ENCODE assay signal across 8 cellular contexts in genomic region chr10:131928248-131929095, GRCh38. TPM values are rescaled to one million over a fixed set of nuclear protein-coding genes. Genes with fewer than 3 reads are reported as not detected.
DNase-seq lines count a peak whose midpoint lies in the region; ATAC-seq, FAIRE-seq and TF ChIP-seq lines count a peak whose summit lies in the region.

No MANE protein-coding gene starts in this region.

- H3K4me1 ChIP-seq in Loucy (ENCODE audit: insufficient read depth, low read length, poor library complexity, severe bottlenecking): peaks cover 48% of the 10 kb centered on the region
- peaks cover 36 to 55% of the 10 kb centered on the region in 2 experiments; a peak in 4 of 5 replicates for H3K4me1 ChIP-seq in K562 (replicated peaks in 1 of 2; ENCODE audit: control insufficient read depth in 2 of 2, insufficient read depth in 2 of 2, low read length in 2 of 2)
- peaks cover 44% of the 10 kb centered on the region for H3K4me1 ChIP-seq in vagina

- CTCF ChIA-PET in K562 (lab: Yijun Ruan, JAX; ENCODE audit: low intra/inter-chr PET ratio): no interaction called here

- DNase-seq in GM10266 (ENCODE audit: extremely low spot score) (peak; percentile 72), K562 (ENCODE audit: extremely low read depth in 1 of 4, low spot score in 3 of 4) (peak in 2 of 4 experiments; percentile 37 to 42), NCI-H1930 (lab: John Stamatoyannopoulos, UW) (no peak), vagina (ENCODE audit: extremely low spot score in 2 of 2) (no peak), NCI-H2171 treated with DMSO at 0.1 percent for 48 hours (lab: John Stamatoyannopoulos, UW) (no peak)
- peak; percentile 29 to 33 for DNase-seq in stimulated activated CD4-positive, alpha-beta T cell treated with anti-CD3 and anti-CD28 coated beads, Interleukin-1b, Interleukin-23, amount 100 ng/mL, for 4 hours (ENCODE audit: low read depth in 2 of 2)

- no peak for TF ChIP-seq CTCF in GM10266 (IDR thresholded peaks at IDR 0.05; ENCODE audit: control insufficient read depth, insufficient read depth, low read depth, missing control alignments)
- no peak for TF ChIP-seq CTCF in Loucy (conservative IDR thresholded peaks at IDR 0.05; ENCODE audit: low read length)
- no peak for TF ChIP-seq CTCF in K562 (IDR thresholded peaks at IDR 0.05 in 2 of 3, conservative IDR thresholded peaks at IDR 0.05 in 1 of 3; ENCODE audit: insufficient read depth in 2 of 3, low read depth in 1 of 3, low read length in 3 of 3)
- TF ChIP-seq CTCF in vagina (IDR thresholded peaks at IDR 0.05): no peak

- TF ChIP-seq RAD21 in K562 (CRISPR knock-in tag; conservative IDR thresholded peaks at IDR 0.05 in 1 of 2, IDR thresholded peaks at IDR 0.05 in 1 of 2): no peak

- H3K27ac ChIP-seq in K562 (ENCODE audit: extremely low read depth, low read depth, low read length): peak overlapping the region; percentile 60; the same call in 2 of the 3 replicates
- no peak overlapping the region for H3K27ac ChIP-seq in vagina

- no peak for TF ChIP-seq POLR2A in K562 (conservative IDR thresholded peaks at IDR 0.05)
- TF ChIP-seq POLR2A in vagina (IDR thresholded peaks at IDR 0.05): no peak

- no peak for TF ChIP-seq EP300 in K562 (IDR thresholded peaks at IDR 0.05; ENCODE audit: low read length)

- BruUV-seq in K562 (replicated peaks; lab: Mats Ljungman, UMichigan): no TSS peak

- peaks cover 4% of the 10 kb centered on the region; the same call in 1 of the 2 replicates for H3F3A ChIP-seq in Loucy (ENCODE audit: low read depth)

- WGBS in K562 (ENCODE audit: insufficient coverage, low coverage, missing lambda C conversion rate): 52% methylated on average over 18 of the region's 18 CpGs

- H2AFZ ChIP-seq in Loucy (ENCODE audit: low read length) (no peak overlapping the region), K562 (ENCODE audit: low read depth, low read length) (no peak overlapping the region)

- H3K9me3 ChIP-seq in Loucy (ENCODE audit: insufficient read depth, low read depth, low read length): no peaks in the 10 kb centered on the region
- H3K9me3 ChIP-seq in K562 (replicated peaks; ENCODE audit: control insufficient read depth, insufficient read depth, low read depth, low read length): peaks cover 2% of the 10 kb centered on the region; the same call in 1 of the 2 replicates
- peaks cover 5% of the 10 kb centered on the region for H3K9me3 ChIP-seq in vagina

- no peaks in the 10 kb centered on the region for H3K9me1 ChIP-seq in K562 (ENCODE audit: control insufficient read depth, insufficient read depth, low read length)

- peaks cover 99% of the 10 kb centered on the region for H3K79me2 ChIP-seq in Loucy (ENCODE audit: insufficient read depth, low read length)
- H3K79me2 ChIP-seq in K562 (ENCODE audit: control insufficient read depth, insufficient read depth, low read length): peaks cover 100% of the 10 kb centered on the region

- H3K4me3 ChIP-seq in Loucy (ENCODE audit: low read length, poor library complexity, severe bottlenecking): no peak overlapping the region
- no peak overlapping the region for H3K4me3 ChIP-seq in K562
- no peak overlapping the region for H3K4me3 ChIP-seq in vagina

- peak overlapping the region; percentile 33 for H3K4me2 ChIP-seq in Loucy (ENCODE audit: low read depth, low read length, poor library complexity, severe bottlenecking)
- H3K4me2 ChIP-seq in K562 (ENCODE audit: insufficient read depth, low read length): peak overlapping the region; percentile 59

- ATAC-seq in GM21529 (IDR thresholded peaks at IDR 0.05; ENCODE audit: unreplicated experiment): peak; percentile 94
- peak; percentile 69 for ATAC-seq in K562

- H3K27me3 ChIP-seq in Loucy (ENCODE audit: insufficient read depth, low read length, poor library complexity, severe bottlenecking) (no peaks in the 10 kb centered on the region), K562 (ENCODE audit: control insufficient read depth in 2 of 2, insufficient read depth in 2 of 2, low read length in 2 of 2) (no peaks in the 10 kb centered on the region; a peak in 1 of 5 replicates), vagina (no peaks in the 10 kb centered on the region)

- intact Hi-C loops in K562 (cut with micrococcal nuclease): no loop called here
- intact Hi-C loops in vagina (cut with DNase I): no loop called here

- peak; percentile 81 for FAIRE-seq in K562 (lab: Jason Lieb, UNC)

- H3K9ac ChIP-seq in Loucy (ENCODE audit: low read depth, low read length, poor library complexity, severe bottlenecking) (no peak overlapping the region), K562 (ENCODE audit: insufficient read depth in 1 of 2, low read depth in 2 of 2, low read length in 2 of 2) (peak overlapping the region in 1 of 2 experiments; percentile 86; a peak in 3 of 4 replicates)

- in situ Hi-C loops in K562 (cut with MboI): no loop called here

- no peaks in the 10 kb centered on the region for H3K9me2 ChIP-seq in Loucy (replicated peaks; ENCODE audit: low read depth, low read length)

- POLR2A ChIA-PET in K562 (lab: Yijun Ruan, JAX): interaction anchor here (2.4 kb wide), 1 partner anchor 32 kb away, joined by 14 read pairs; no protein-coding TSS in a partner anchor

- H4K20me1 ChIP-seq in Loucy (ENCODE audit: insufficient read depth, low read length, poor library complexity, severe bottlenecking) (peaks cover 98% of the 10 kb centered on the region), K562 (replicated peaks; ENCODE audit: control insufficient read depth, insufficient read depth, low read length) (peaks cover 4% of the 10 kb centered on the region; the same call in 1 of the 2 replicates)

- H3K36me3 ChIP-seq in Loucy (ENCODE audit: insufficient read depth, low read length) (peaks cover 9% of the 10 kb centered on the region; the same call in 1 of the 2 replicates), K562 (ENCODE audit: control insufficient read depth, insufficient read depth, low read length) (peaks cover 29% of the 10 kb centered on the region; the same call in 1 of the 3 replicates), vagina (no peaks in the 10 kb centered on the region)

TF ChIP-seq in K562, 482 proteins besides CTCF, POLR2A, EP300 and RAD21 (continues in another document):
- no peak for TF ChIP-seq ZNF311 (CRISPR knock-in tag; IDR thresholded peaks at IDR 0.05)
- no peak for TF ChIP-seq CBX5 (IDR thresholded peaks at IDR 0.05; ENCODE audit: borderline replicate concordance, low read depth)
- TF ChIP-seq PHTF2 (CRISPR knock-in tag; IDR thresholded peaks at IDR 0.05): no peak
- peak; percentile 63; the same call in 1 of the 2 replicates for TF ChIP-seq MAFF (IDR thresholded peaks at IDR 0.05; ENCODE audit: low read length)
- peak; percentile 87 for TF ChIP-seq ZNF316 (IDR thresholded peaks at IDR 0.05)
- TF ChIP-seq BRF1 (IDR thresholded peaks at IDR 0.05; ENCODE audit: borderline replicate concordance, extremely low read depth, insufficient read length): no peak

RNA-seq across cellular contexts. Expression of gene PPP2R2D, which starts 27.7 kb away (rescaled TPM):
- total RNA-seq in K562 (2011; cell fraction: chromatin; rRNA removed; ENCODE audit: low replicate concordance): 76.3 and 99.7 TPM in 2 replicates
- 34.7 and 41.2 TPM in 2 replicates for total RNA-seq in K562 (2011; cell fraction: nucleolus; rRNA removed)
- 42.2 and 48.0 TPM in 2 replicates for total RNA-seq in K562 (2011; cell fraction: nucleoplasm; rRNA removed)
- 26.8 and 28.0 TPM in 2 replicates for total RNA-seq in K562 (2014; rRNA removed)
- 22.2 and 23.9 TPM in 2 replicates for total RNA-seq in K562 (2014; rRNA removed; fragmentation: Illumina TruSeq; extraction: Trizol)
- total RNA-seq in K562 (2015; rRNA removed; fragmentation: Illumina TruSeq; extraction: Trizol): 32.0 and 32.5 TPM in 2 replicates
- 29.9 and 31.3 TPM in 2 replicates for total RNA-seq in K562 (2021)
- 31.2 and 37.0 TPM in 2 replicates for polyA plus RNA-seq in K562 (2011; rRNA removed)
- polyA plus RNA-seq in K562 (2011; cell fraction: cytosol; rRNA removed): 30.3 TPM in 2 replicates
- polyA plus RNA-seq in K562 (2011; cell fraction: nucleus; rRNA removed): 59.2 and 67.7 TPM in 2 replicates
- polyA plus RNA-seq in K562 (2012): 25.0 and 26.8 TPM in 2 replicates
- 23.6 and 26.8 TPM in 2 replicates for polyA plus RNA-seq in K562 (2014; fragmentation: Illumina TruSeq; extraction: Trizol)
- 1 to 10 TPM; 1.9 to 5.1 TPM for polyA plus RNA-seq in K562 (2014; fragmentation: Nextera tagmentation; extraction: Ambion mirVana)
- 35.1 and 35.6 TPM in 2 replicates for polyA plus RNA-seq in K562 (2014; rRNA removed)
- polyA minus RNA-seq in K562 (2011; rRNA and poly(A)+ RNA removed): 35.7 and 36.8 TPM in 2 replicates
- polyA minus RNA-seq in K562 (2011; cell fraction: cytosol; rRNA and poly(A)+ RNA removed): 19.0 and 19.1 TPM in 2 replicates
- 24.1 and 29.9 TPM in 2 replicates for polyA minus RNA-seq in K562 (2011; cell fraction: nucleus; rRNA and poly(A)+ RNA removed)
- 49.4 TPM for total RNA-seq in vagina

RNA-seq across cellular contexts. Expression of gene BNIP3, which starts 53.3 kb away (rescaled TPM):
- total RNA-seq in K562 (2011; cell fraction: chromatin; rRNA removed; ENCODE audit: low replicate concordance): 61.4 and 70.7 TPM in 2 replicates
- 53.2 and 63.7 TPM in 2 replicates for total RNA-seq in K562 (2011; cell fraction: nucleolus; rRNA removed)
- total RNA-seq in K562 (2011; cell fraction: nucleoplasm; rRNA removed): 62.1 and 64.4 TPM in 2 replicates
- total RNA-seq in K562 (2014; rRNA removed): 76.1 and 83.0 TPM in 2 replicates
- 39.7 and 40.7 TPM in 2 replicates for total RNA-seq in K562 (2014; rRNA removed; fragmentation: Illumina TruSeq; extraction: Trizol)
- total RNA-seq in K562 (2015; rRNA removed; fragmentation: Illumina TruSeq; extraction: Trizol): 25.0 and 25.9 TPM in 2 replicates
- 41.7 and 42.2 TPM in 2 replicates for total RNA-seq in K562 (2021)
- polyA plus RNA-seq in K562 (2011; rRNA removed): 119 and 124 TPM in 2 replicates
- 114 and 117 TPM in 2 replicates for polyA plus RNA-seq in K562 (2011; cell fraction: cytosol; rRNA removed)
- 136 and 157 TPM in 2 replicates for polyA plus RNA-seq in K562 (2011; cell fraction: nucleus; rRNA removed)
- 28.7 and 29.5 TPM in 2 replicates for polyA plus RNA-seq in K562 (2012)
- polyA plus RNA-seq in K562 (2014; fragmentation: Illumina TruSeq; extraction: Trizol): 46.9 and 54.9 TPM in 2 replicates
- polyA plus RNA-seq in K562 (2014; fragmentation: Nextera tagmentation; extraction: Ambion mirVana): 10 to 100 TPM in 1 of 2 experiments, 1 to 10 TPM in 1; 9.2 to 10.7 TPM
- 68.9 and 75.9 TPM in 2 replicates for polyA plus RNA-seq in K562 (2014; rRNA removed)
- 42.4 and 53.7 TPM in 2 replicates for polyA minus RNA-seq in K562 (2011; rRNA and poly(A)+ RNA removed)
- 32.0 and 69.4 TPM in 2 replicates for polyA minus RNA-seq in K562 (2011; cell fraction: cytosol; rRNA and poly(A)+ RNA removed)
- polyA minus RNA-seq in K562 (2011; cell fraction: nucleus; rRNA and poly(A)+ RNA removed): 33.0 and 56.2 TPM in 2 replicates
- total RNA-seq in vagina: 40.8 TPM

Comparison
In these comparisons a context has a peak if more than half of its experiments do, and no peak if none do; other contexts are left out.
1. DNase-seq: peak in GM10266 (single experiment) and stimulated activated CD4-positive, alpha-beta T cell treated with anti-CD3 and anti-CD28 coated beads, Interleukin-1b, Interleukin-23, amount 100 ng/mL, for 4 hours (2 of 2); none in NCI-H1930 (0 of 2), vagina (0 of 2) and NCI-H2171 treated with DMSO at 0.1 percent for 48 hours (single experiment).